Comparison of ENCODE assay signal across 28 cellular contexts in genomic region chr3:50448752-50449539, GRCh38. TPM values are rescaled to one million over a fixed set of nuclear protein-coding genes. Genes with fewer than 3 reads are reported as not detected.
DNase-seq lines count a peak whose midpoint lies in the region; ATAC-seq and TF ChIP-seq lines count a peak whose summit lies in the region.
"Had no signal": no experiment of that assay in that cellular context is flagged by ENCODE, and none has a peak within 500 bp of the region (broad histone marks: within the 10 kb centered on the region; RNA-seq: fewer than 3 reads in every experiment).

No MANE protein-coding gene starts in this region.

- BruUV-seq in A673 (replicated peaks; lab: Mats Ljungman, UMichigan) = no TSS peak

- peak overlapping the region; percentile 97 for H3K27ac Mint-ChIP-seq in activated CD4-positive, alpha-beta T cell treated with anti-CD3 and anti-CD28 coated beads, Interleukin-2, amount 10 ng/mL, durations not matched to agents 7 days and 5 days
- H3K27ac Mint-ChIP-seq in CD4-positive, alpha-beta T cell = peak overlapping the region; percentile 95
- H3K27ac Mint-ChIP-seq in effector memory CD8-positive, alpha-beta T cell = peak overlapping the region; percentile 89 to 93
- H3K27ac Mint-ChIP-seq in nephron progenitor cell = peak overlapping the region; percentile 36
- H3K27ac Mint-ChIP-seq: B cell had no signal

- no peaks in the 10 kb centered on the region for H3K4me1 ChIP-seq in A673 (ENCODE audit: insufficient read depth, low read length, poor library complexity, severe bottlenecking)

- intact Hi-C loops in CD4-positive, alpha-beta T cell (cut with DNase I, micrococcal nuclease) = no loop called here
- intact Hi-C loops in A673 (cut with micrococcal nuclease; ENCODE audit: unreplicated experiment) = no loop called here

- no peak for TF ChIP-seq CTCF in CD4-positive, alpha-beta T cell (IDR thresholded peaks at IDR 0.05)
- TF ChIP-seq CTCF in nephron progenitor cell (IDR thresholded peaks at IDR 0.05) = no peak
- TF ChIP-seq CTCF in A673 (conservative IDR thresholded peaks at IDR 0.05; ENCODE audit: low read depth, low read length) = no peak

- H3K4me3 ChIP-seq in A673 (ENCODE audit: low read depth, low read length, poor library complexity, severe bottlenecking) = no peak overlapping the region
- H3K4me3 ChIP-seq: dorsolateral prefrontal cortex, gastroesophageal sphincter, tibial artery had no signal

- no peaks in the 10 kb centered on the region for H3K27me3 Mint-ChIP-seq in activated CD4-positive, alpha-beta T cell treated with anti-CD3 and anti-CD28 coated beads, Interleukin-2, amount 10 ng/mL, durations not matched to agents 7 days and 5 days
- no peaks in the 10 kb centered on the region for H3K27me3 Mint-ChIP-seq in CD4-positive, alpha-beta T cell
- no peaks in the 10 kb centered on the region for H3K27me3 Mint-ChIP-seq in effector memory CD8-positive, alpha-beta T cell
- H3K27me3 Mint-ChIP-seq in nephron progenitor cell (ENCODE audit: low read depth, poor library complexity) = peaks cover 29% of the 10 kb centered on the region

- ATAC-seq in CD4-positive, alpha-beta T cell (ENCODE audit: poor library complexity) = no peak
- no peak for ATAC-seq in effector memory CD8-positive, alpha-beta T cell (replicated peaks)
- ATAC-seq in HG02870 (IDR thresholded peaks at IDR 0.05; ENCODE audit: unreplicated experiment) (no peak), HG02759 (IDR thresholded peaks at IDR 0.05; ENCODE audit: unreplicated experiment) (no peak)
- ATAC-seq: gastroesophageal sphincter, left lobe of liver had no signal

- CTCF ChIA-PET in activated CD4-positive, alpha-beta T cell treated with anti-CD3 and anti-CD28 coated beads, Interleukin-2, amount 10 ng/mL, durations not matched to agents 7 days and 5 days (lab: Charles Lee) = interaction anchor here (0.6 kb wide), 1 partner anchor 121 kb away, joined by 4 read pairs; no protein-coding TSS in a partner anchor
- CTCF ChIA-PET in CD4-positive, alpha-beta T cell (lab: Charles Lee) = no interaction called here
- CTCF ChIA-PET in A673 (lab: Charles Lee) = no interaction called here

- H3K9me3 ChIP-seq in CD4-positive, alpha-beta T cell (ENCODE audit: control insufficient read depth, low read length) = no peaks in the 10 kb centered on the region
- no peaks in the 10 kb centered on the region for H3K9me3 ChIP-seq in A673 (ENCODE audit: low read depth, low read length, poor library complexity, severe bottlenecking)
- H3K9me3 ChIP-seq: gastroesophageal sphincter, tibial artery had no signal

- H3K9me3 Mint-ChIP-seq in activated CD4-positive, alpha-beta T cell treated with anti-CD3 and anti-CD28 coated beads, Interleukin-2, amount 10 ng/mL, durations not matched to agents 7 days and 5 days = no peaks in the 10 kb centered on the region
- H3K9me3 Mint-ChIP-seq in CD4-positive, alpha-beta T cell = no peaks in the 10 kb centered on the region
- no peaks in the 10 kb centered on the region for H3K9me3 Mint-ChIP-seq in effector memory CD8-positive, alpha-beta T cell
- H3K9me3 Mint-ChIP-seq in nephron progenitor cell = no peaks in the 10 kb centered on the region
- H3K9me3 Mint-ChIP-seq: activated T-helper 2 cell treated with anti-CD3 and anti-CD28 coated beads, Interferon-gamma antibody, Interleukin-2, Interleukin-4, amounts not matched to agents 10 μg/mL and 5 μg/mL and 100 μg/mL, durations not matched to agents 14 hours and 24 hours and 36 hours had no signal

- POLR2A ChIA-PET in activated CD4-positive, alpha-beta T cell treated with anti-CD3 and anti-CD28 coated beads, Interleukin-2, amount 10 ng/mL, durations not matched to agents 7 days and 5 days (lab: Charles Lee) = no interaction called here
- POLR2A ChIA-PET in CD4-positive, alpha-beta T cell (lab: Charles Lee) = interaction anchor here (0.6 to 1.1 kb wide), 3 partner anchors 54 to 120 kb away, joined by 3 to 4 read pairs (median 4); partner anchors contain the start of genes CACNA2D2 and HEMK1
- POLR2A ChIA-PET in A673 (lab: Charles Lee; ENCODE audit: low non-redundant PET) = no interaction called here

- no peak overlapping the region for H3K27ac ChIP-seq in CD4-positive, alpha-beta T cell (ENCODE audit: low read depth, low read length)
- no peak overlapping the region for H3K27ac ChIP-seq in A673 (ENCODE audit: low read depth, low read length, poor library complexity, severe bottlenecking)
- H3K27ac ChIP-seq: tibial artery had no signal

- no peaks in the 10 kb centered on the region for H3K27me3 ChIP-seq in CD4-positive, alpha-beta T cell (ENCODE audit: control insufficient read depth, insufficient read depth, low read length)
- H3K27me3 ChIP-seq in A673 (replicated peaks; ENCODE audit: insufficient read depth, low read depth, low read length, poor library complexity) = no peaks in the 10 kb centered on the region
- H3K27me3 ChIP-seq: dorsolateral prefrontal cortex, gastroesophageal sphincter, tibial artery had no signal

- no peak for DNase-seq in activated CD4-positive, alpha-beta T cell treated with anti-CD3 and anti-CD28 coated beads, Interleukin-2, amount 10 ng/mL, durations not matched to agents 7 days and 5 days
- DNase-seq in activated CD4-positive, alpha-beta T cell treated with anti-CD3 and anti-CD28 coated beads, Interleukin-2, amount 50 U/mL, for 4 hours = no peak
- no peak for DNase-seq in CD4-positive, alpha-beta T cell
- DNase-seq in effector memory CD8-positive, alpha-beta T cell = no peak
- DNase-seq in nephron progenitor cell = no peak
- no peak for DNase-seq in A673 (ENCODE audit: low spot score)
- DNase-seq: activated CD4-positive, alpha-beta T cell treated with anti-CD3 and anti-CD28 coated beads for 1 hour; Calu3; cerebellar nuclear complex; DND-41; dorsolateral prefrontal cortex; NCI-H1436 treated with DMSO at 0.1 percent for 48 hours; NCI-H2107; NCI-H446; NCI-H82; small intestine; stimulated activated CD4-positive, alpha-beta T cell treated with anti-CD3 and anti-CD28 coated beads, Interleukin-1b, Interleukin-23, amount 100 ng/mL, for 48 hours; stimulated activated CD8-positive, alpha-beta memory T cell treated with anti-CD3 and anti-CD28 coated beads, Interleukin-4, amount 100 ng/mL, for 48 hours; tibial artery had no signal

- no peaks in the 10 kb centered on the region for H3K36me3 ChIP-seq in A673 (ENCODE audit: insufficient read depth, low read length, poor library complexity, severe bottlenecking)
- H3K36me3 ChIP-seq: gastroesophageal sphincter, tibial artery had no signal

- H3K4me3 Mint-ChIP-seq in activated CD4-positive, alpha-beta T cell treated with anti-CD3 and anti-CD28 coated beads, Interleukin-2, amount 10 ng/mL, durations not matched to agents 7 days and 5 days = no peak overlapping the region
- peak overlapping the region; percentile 88 for H3K4me3 Mint-ChIP-seq in CD4-positive, alpha-beta T cell
- peak overlapping the region in 1 of 2 donors; percentile 82 for H3K4me3 Mint-ChIP-seq in effector memory CD8-positive, alpha-beta T cell
- no peak overlapping the region for H3K4me3 Mint-ChIP-seq in nephron progenitor cell
- H3K4me3 Mint-ChIP-seq: B cell had no signal

- H3K4me1 Mint-ChIP-seq in activated CD4-positive, alpha-beta T cell treated with anti-CD3 and anti-CD28 coated beads, Interleukin-2, amount 10 ng/mL, durations not matched to agents 7 days and 5 days = peaks cover 34% of the 10 kb centered on the region
- H3K4me1 Mint-ChIP-seq in CD4-positive, alpha-beta T cell (ENCODE audit: low read depth) = peaks cover 26% of the 10 kb centered on the region
- peaks cover 24 to 61% of the 10 kb centered on the region in 2 donors for H3K4me1 Mint-ChIP-seq in effector memory CD8-positive, alpha-beta T cell (ENCODE audit: low read depth in 2 of 2)
- H3K4me1 Mint-ChIP-seq in nephron progenitor cell = peaks cover 67% of the 10 kb centered on the region

- no peaks in the 10 kb centered on the region for H3K36me3 Mint-ChIP-seq in activated CD4-positive, alpha-beta T cell treated with anti-CD3 and anti-CD28 coated beads, Interleukin-2, amount 10 ng/mL, durations not matched to agents 7 days and 5 days (ENCODE audit: low read depth)
- H3K36me3 Mint-ChIP-seq in CD4-positive, alpha-beta T cell (ENCODE audit: low read depth) = no peaks in the 10 kb centered on the region
- peaks cover 16% of the 10 kb centered on the region for H3K36me3 Mint-ChIP-seq in effector memory CD8-positive, alpha-beta T cell (ENCODE audit: insufficient read depth)
- no peaks in the 10 kb centered on the region for H3K36me3 Mint-ChIP-seq in nephron progenitor cell (ENCODE audit: low read depth)

RNA-seq across cellular contexts. Expression of gene CACNA2D2, which starts 54.5 kb away (rescaled TPM):
- total RNA-seq in activated CD4-positive, alpha-beta T cell treated with anti-CD3 and anti-CD28 coated beads, Interleukin-2, amount 10 ng/mL, durations not matched to agents 7 days and 5 days = under 1 TPM; 0.60 to 0.62 TPM
- 1 to 10 TPM; 2.5 to 3.8 TPM for total RNA-seq in CD4-positive, alpha-beta T cell
- 0.17 and 0.68 TPM in 2 replicates for total RNA-seq in A673 (2021)
- total RNA-seq: endothelial cell of umbilical vein, fibroblast of lung, myocyte had no signal

Comparison
In these comparisons a context has a peak if more than half of its experiments do, and no peak if none do; other contexts are left out.
1. H3K27ac Mint-ChIP-seq: peak in every context shown above with its lines; median percentile 97 in activated CD4-positive, alpha-beta T cell treated with anti-CD3 and anti-CD28 coated beads, Interleukin-2, amount 10 ng/mL, durations not matched to agents 7 days and 5 days; 95 in CD4-positive, alpha-beta T cell; 91 in effector memory CD8-positive, alpha-beta T cell; 36 in nephron progenitor cell.